Comparison of ENCODE assay signal across 39 cellular contexts in genomic region chr3:114350271-114350670, GRCh38. TPM values are rescaled to one million over a fixed set of nuclear protein-coding genes. Genes with fewer than 3 reads are reported as not detected.
"Had no signal": no experiment of that assay in that cellular context is flagged by ENCODE, and none has a peak within 500 bp of the region (broad histone marks: within the 10 kb centered on the region; RNA-seq: fewer than 3 reads in every experiment).

No MANE protein-coding gene starts in this region.

- H3K4me3 ChIP-seq: MG63 had no signal

- H3K9me3 ChIP-seq: MG63 had no signal

- H3K36me3 ChIP-seq: MG63 had no signal

- H3K27me3 ChIP-seq: MG63 had no signal

- DNase-seq: Karpas-422, Kasumi-1, MG63, MM.1S, MV-4-11, NCI-H1048, NCI-H1092, NCI-H1092 treated with DMSO at 0.1 percent for 48 hours, NCI-H1105, NCI-H1105 treated with DMSO at 0.1 percent for 48 hours, NCI-H1417, NCI-H1417 treated with DMSO at 0.1 percent for 48 hours, NCI-H1436, NCI-H1436 treated with DMSO at 0.1 percent for 48 hours, NCI-H146, NCI-H1694, NCI-H1694 treated with DMSO at 0.1 percent for 48 hours, NCI-H187, NCI-H187 treated with DMSO at 0.1 percent for 48 hours, NCI-H1930, NCI-H2029, NCI-H2029 treated with DMSO at 0.1 percent for 48 hours, NCI-H2081, NCI-H2081 treated with DMSO at 0.1 percent for 48 hours, NCI-H2107, NCI-H2171, NCI-H2171 treated with DMSO at 0.1 percent for 48 hours, NCI-H2227 treated with DMSO at 0.1 percent for 48 hours, NCI-H226, NCI-H345, NCI-H446, NCI-H446 treated with DMSO at 0.1 percent for 48 hours, NCI-H510A, NCI-H510A treated with DMSO at 0.1 percent for 48 hours, NCI-H524 had no signal

RNA-seq across cellular contexts. Expression of gene TIGIT, which starts 56.4 kb away (rescaled TPM):
- total RNA-seq: LHCN-M2, M059J, MCF 10A, NCI-H460 had no signal
